2 cellular contexts compared by ENCODE assay signal in genomic region chr19:17496337-17496997, GRCh38.
TF ChIP-seq lines count a peak whose summit lies in the region.

No MANE protein-coding gene starts in this region.

TF ChIP-seq in GM23338, 12 proteins besides CTCF, POLR2A, EP300 and RAD21:
- TF ChIP-seq ZNF114 (CRISPR knock-in tag; IDR thresholded peaks at IDR 0.05), result no peak
- peak; percentile 70 for TF ChIP-seq CREB1 (CRISPR knock-in tag; IDR thresholded peaks at IDR 0.05; ENCODE audit: low read depth)

TF ChIP-seq in K562, 482 proteins besides CTCF, POLR2A, EP300 and RAD21 (continues in another document):
- TF ChIP-seq ZNF41 (CRISPR knock-in tag; conservative IDR thresholded peaks at IDR 0.05), result no peak
- TF ChIP-seq, protein P1, sequence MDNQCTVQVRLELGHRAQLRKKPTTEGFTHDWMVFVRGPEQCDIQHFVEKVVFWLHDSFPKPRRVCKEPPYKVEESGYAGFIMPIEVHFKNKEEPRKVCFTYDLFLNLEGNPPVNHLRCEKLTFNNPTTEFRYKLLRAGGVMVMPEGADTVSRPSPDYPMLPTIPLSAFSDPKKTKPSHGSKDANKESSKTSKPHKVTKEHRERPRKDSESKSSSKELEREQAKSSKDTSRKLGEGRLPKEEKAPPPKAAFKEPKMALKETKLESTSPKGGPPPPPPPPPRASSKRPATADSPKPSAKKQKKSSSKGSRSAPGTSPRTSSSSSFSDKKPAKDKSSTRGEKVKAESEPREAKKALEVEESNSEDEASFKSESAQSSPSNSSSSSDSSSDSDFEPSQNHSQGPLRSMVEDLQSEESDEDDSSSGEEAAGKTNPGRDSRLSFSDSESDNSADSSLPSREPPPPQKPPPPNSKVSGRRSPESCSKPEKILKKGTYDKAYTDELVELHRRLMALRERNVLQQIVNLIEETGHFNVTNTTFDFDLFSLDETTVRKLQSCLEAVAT (IDR thresholded peaks at IDR 0.05), result peak in 1 of 2 experiments; percentile 93; a peak in 2 of 4 replicates
- peak; percentile 55; the same call in 1 of the 2 replicates for TF ChIP-seq ZBTB33 (CRISPR knock-in tag; IDR thresholded peaks at IDR 0.05)
- TF ChIP-seq WHSC1 (IDR thresholded peaks at IDR 0.05; ENCODE audit: low read length), result no peak
- TF ChIP-seq E2F5 (CRISPR knock-in tag; IDR thresholded peaks at IDR 0.05), result no peak
- TF ChIP-seq U2AF2 (optimal IDR thresholded peaks at IDR 0.05; ENCODE audit: low read depth, low read length), result no peak
- TF ChIP-seq CREM (IDR thresholded peaks at IDR 0.05; ENCODE audit: low read depth), result peak; percentile 73
- peak; percentile 47; the same call in 1 of the 2 replicates for TF ChIP-seq POLR2G (IDR thresholded peaks at IDR 0.05; ENCODE audit: low read depth, low read length)
- TF ChIP-seq SP1 (CRISPR knock-in tag; IDR thresholded peaks at IDR 0.05), result peak; percentile 68
- no peak for TF ChIP-seq NR0B1 (IDR thresholded peaks at IDR 0.05; ENCODE audit: partially characterized antibody)
- TF ChIP-seq MAZ (CRISPR knock-in tag; conservative IDR thresholded peaks at IDR 0.05 in 1 of 2, IDR thresholded peaks at IDR 0.05 in 1 of 2), result peak in 1 of 2 experiments; percentile 86; a peak in 2 of 4 replicates
- TF ChIP-seq, protein P2, sequence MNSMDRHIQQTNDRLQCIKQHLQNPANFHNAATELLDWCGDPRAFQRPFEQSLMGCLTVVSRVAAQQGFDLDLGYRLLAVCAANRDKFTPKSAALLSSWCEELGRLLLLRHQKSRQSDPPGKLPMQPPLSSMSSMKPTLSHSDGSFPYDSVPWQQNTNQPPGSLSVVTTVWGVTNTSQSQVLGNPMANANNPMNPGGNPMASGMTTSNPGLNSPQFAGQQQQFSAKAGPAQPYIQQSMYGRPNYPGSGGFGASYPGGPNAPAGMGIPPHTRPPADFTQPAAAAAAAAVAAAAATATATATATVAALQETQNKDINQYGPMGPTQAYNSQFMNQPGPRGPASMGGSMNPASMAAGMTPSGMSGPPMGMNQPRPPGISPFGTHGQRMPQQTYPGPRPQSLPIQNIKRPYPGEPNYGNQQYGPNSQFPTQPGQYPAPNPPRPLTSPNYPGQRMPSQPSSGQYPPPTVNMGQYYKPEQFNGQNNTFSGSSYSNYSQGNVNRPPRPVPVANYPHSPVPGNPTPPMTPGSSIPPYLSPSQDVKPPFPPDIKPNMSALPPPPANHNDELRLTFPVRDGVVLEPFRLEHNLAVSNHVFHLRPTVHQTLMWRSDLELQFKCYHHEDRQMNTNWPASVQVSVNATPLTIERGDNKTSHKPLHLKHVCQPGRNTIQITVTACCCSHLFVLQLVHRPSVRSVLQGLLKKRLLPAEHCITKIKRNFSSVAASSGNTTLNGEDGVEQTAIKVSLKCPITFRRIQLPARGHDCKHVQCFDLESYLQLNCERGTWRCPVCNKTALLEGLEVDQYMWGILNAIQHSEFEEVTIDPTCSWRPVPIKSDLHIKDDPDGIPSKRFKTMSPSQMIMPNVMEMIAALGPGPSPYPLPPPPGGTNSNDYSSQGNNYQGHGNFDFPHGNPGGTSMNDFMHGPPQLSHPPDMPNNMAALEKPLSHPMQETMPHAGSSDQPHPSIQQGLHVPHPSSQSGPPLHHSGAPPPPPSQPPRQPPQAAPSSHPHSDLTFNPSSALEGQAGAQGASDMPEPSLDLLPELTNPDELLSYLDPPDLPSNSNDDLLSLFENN (IDR thresholded peaks at IDR 0.05; ENCODE audit: low read depth in 2 of 2, low read length in 2 of 2), result 0 out of 4 replicates have a peak, but pooled peaks of 1 of the 2 experiments have one; percentile 30
- peak; percentile 41 for TF ChIP-seq VEZF1 (CRISPR knock-in tag; IDR thresholded peaks at IDR 0.05)
- TF ChIP-seq PURB (CRISPR knock-in tag; IDR thresholded peaks at IDR 0.05; ENCODE audit: low read depth), result no peak
- TF ChIP-seq, protein P3, sequence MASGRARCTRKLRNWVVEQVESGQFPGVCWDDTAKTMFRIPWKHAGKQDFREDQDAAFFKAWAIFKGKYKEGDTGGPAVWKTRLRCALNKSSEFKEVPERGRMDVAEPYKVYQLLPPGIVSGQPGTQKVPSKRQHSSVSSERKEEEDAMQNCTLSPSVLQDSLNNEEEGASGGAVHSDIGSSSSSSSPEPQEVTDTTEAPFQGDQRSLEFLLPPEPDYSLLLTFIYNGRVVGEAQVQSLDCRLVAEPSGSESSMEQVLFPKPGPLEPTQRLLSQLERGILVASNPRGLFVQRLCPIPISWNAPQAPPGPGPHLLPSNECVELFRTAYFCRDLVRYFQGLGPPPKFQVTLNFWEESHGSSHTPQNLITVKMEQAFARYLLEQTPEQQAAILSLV (tag; IDR thresholded peaks at IDR 0.05), result no peak
- peak; percentile 53; the same call in 1 of the 2 replicates for TF ChIP-seq ATF7 (IDR thresholded peaks at IDR 0.05)
- no peak for TF ChIP-seq DNMT1 (IDR thresholded peaks at IDR 0.05)
- no peak for TF ChIP-seq TCF7L2 (IDR thresholded peaks at IDR 0.05; ENCODE audit: low read depth, low read length)
- TF ChIP-seq, protein P4, sequence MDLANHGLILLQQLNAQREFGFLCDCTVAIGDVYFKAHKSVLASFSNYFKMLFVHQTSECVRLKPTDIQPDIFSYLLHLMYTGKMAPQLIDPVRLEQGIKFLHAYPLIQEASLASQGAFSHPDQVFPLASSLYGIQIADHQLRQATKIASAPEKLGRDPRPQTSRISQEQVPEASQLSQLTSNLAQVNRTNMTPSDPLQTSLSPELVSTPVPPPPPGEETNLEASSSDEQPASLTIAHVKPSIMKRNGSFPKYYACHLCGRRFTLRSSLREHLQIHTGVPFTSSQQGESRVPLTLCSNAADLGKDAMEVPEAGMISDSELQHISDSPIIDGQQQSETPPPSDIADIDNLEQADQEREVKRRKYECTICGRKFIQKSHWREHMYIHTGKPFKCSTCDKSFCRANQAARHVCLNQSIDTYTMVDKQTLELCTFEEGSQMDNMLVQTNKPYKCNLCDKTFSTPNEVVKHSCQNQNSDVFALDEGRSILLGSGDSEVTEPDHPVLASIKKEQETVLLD (IDR thresholded peaks at IDR 0.05), result 0 out of 2 replicates have a peak, but pooled peaks have one; percentile 24
- no peak for TF ChIP-seq MCM5 (IDR thresholded peaks at IDR 0.05; ENCODE audit: low read depth)
- peak; percentile 58 for TF ChIP-seq CTCFL (IDR thresholded peaks at IDR 0.05; ENCODE audit: borderline replicate concordance, insufficient read depth, low read depth, low read length, poor library complexity, severe bottlenecking)
- no peak for TF ChIP-seq ZNF134 (CRISPR knock-in tag; conservative IDR thresholded peaks at IDR 0.05)
- TF ChIP-seq CTBP1 (IDR thresholded peaks at IDR 0.05; ENCODE audit: borderline replicate concordance), result peak; percentile 71; the same call in 1 of the 2 replicates
- TF ChIP-seq CC2D1A (IDR thresholded peaks at IDR 0.05), result peak; percentile 36; the same call in 1 of the 2 replicates
- no peak for TF ChIP-seq BCL6 (CRISPR knock-in tag; IDR thresholded peaks at IDR 0.05)
- TF ChIP-seq, protein P5, sequence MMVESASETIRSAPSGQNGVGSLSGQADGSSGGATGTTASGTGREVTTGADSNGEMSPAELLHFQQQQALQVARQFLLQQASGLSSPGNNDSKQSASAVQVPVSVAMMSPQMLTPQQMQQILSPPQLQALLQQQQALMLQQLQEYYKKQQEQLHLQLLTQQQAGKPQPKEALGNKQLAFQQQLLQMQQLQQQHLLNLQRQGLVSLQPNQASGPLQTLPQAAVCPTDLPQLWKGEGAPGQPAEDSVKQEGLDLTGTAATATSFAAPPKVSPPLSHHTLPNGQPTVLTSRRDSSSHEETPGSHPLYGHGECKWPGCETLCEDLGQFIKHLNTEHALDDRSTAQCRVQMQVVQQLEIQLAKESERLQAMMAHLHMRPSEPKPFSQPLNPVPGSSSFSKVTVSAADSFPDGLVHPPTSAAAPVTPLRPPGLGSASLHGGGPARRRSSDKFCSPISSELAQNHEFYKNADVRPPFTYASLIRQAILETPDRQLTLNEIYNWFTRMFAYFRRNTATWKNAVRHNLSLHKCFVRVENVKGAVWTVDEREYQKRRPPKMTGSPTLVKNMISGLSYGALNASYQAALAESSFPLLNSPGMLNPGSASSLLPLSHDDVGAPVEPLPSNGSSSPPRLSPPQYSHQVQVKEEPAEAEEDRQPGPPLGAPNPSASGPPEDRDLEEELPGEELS (CRISPR knock-in tag; IDR thresholded peaks at IDR 0.05; ENCODE audit: borderline replicate concordance), result no peak
- TF ChIP-seq STAG1 (CRISPR knock-in tag; IDR thresholded peaks at IDR 0.05; ENCODE audit: borderline replicate concordance), result peak; percentile 81
- TF ChIP-seq ARID1B (IDR thresholded peaks at IDR 0.05), result no peak
- TF ChIP-seq RCOR1 (IDR thresholded peaks at IDR 0.05; ENCODE audit: borderline replicate concordance in 1 of 2, low read depth in 2 of 2, low read length in 2 of 2), result peak in 1 of 2 experiments; percentile 32; a peak in 1 of 4 replicates
- TF ChIP-seq ZFX (CRISPR knock-in tag; IDR thresholded peaks at IDR 0.05), result peak; percentile 35; the same call in 1 of the 2 replicates
- TF ChIP-seq TEAD1 (CRISPR knock-in tag; IDR thresholded peaks at IDR 0.05), result peak in 1 of 2 experiments; percentile 84; a peak in 2 of 4 replicates
- 0 out of 2 replicates have a peak, but pooled peaks have one; percentile 61 for TF ChIP-seq NR2C2 (CRISPR knock-in tag; IDR thresholded peaks at IDR 0.05)
- TF ChIP-seq NR2C2 (tag; IDR thresholded peaks at IDR 0.05), result no peak
- TF ChIP-seq DEAF1 (CRISPR knock-in tag; IDR thresholded peaks at IDR 0.05), result 0 out of 2 replicates have a peak, but pooled peaks have one; percentile 26
- no peak for TF ChIP-seq PKNOX1 (IDR thresholded peaks at IDR 0.05)
